34 cellular contexts compared by ENCODE assay signal in the genomic region with DNA sequence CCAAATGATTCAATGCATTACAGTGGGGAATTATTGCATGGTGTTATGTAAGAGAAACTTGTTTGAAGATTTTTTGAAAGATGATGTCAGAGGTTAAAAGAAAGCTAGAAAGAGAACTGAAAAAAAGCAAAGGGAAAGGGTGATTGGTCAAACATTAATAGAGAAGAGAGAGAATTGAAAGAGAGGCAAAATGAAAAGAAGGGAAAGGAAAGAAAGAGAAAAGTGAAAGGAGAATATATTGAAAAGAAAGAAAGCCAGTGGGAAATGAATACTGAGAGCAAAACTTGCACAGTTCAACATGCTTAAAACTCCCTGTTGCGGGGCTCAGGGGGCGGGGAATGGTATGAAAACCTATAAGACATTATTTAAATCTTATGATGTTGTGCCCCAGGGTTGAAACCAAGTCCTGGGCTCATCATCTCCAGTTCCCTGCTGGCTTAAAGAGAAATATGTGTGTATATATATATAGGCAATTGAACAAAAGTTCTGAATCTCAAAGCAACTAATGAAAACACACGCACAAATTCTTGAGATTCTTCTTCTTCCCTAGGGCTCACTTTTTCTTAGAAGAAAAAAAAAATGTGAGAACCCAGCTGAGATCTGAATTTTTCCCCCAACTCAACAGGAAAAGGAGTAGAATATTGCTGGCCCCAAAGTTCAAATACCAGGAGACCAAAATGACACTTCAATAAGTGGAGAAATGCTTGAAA.
DNase-seq lines count a peak whose midpoint lies in the region; ATAC-seq, FAIRE-seq and TF ChIP-seq lines count a peak whose summit lies in the region.
"Had no signal": no experiment of that assay in that cellular context is flagged by ENCODE, and none has a peak within 500 bp of the region (broad histone marks: within the 10 kb centered on the region; RNA-seq: fewer than 3 reads in every experiment).

No MANE protein-coding gene starts in this region.

- H3K4me3 ChIP-seq in CD8-positive, alpha-beta T cell (ENCODE audit: low read depth, low read length), result no peak overlapping the region
- H3K4me3 ChIP-seq in IMR-90 (ENCODE audit: insufficient read depth, low read depth, low read length), result no peak overlapping the region
- H3K4me3 ChIP-seq in H1 (ENCODE audit: extremely low read depth in 1 of 4, insufficient read depth in 2 of 4, low read depth in 3 of 4, low read length in 4 of 4), result 0 out of 8 replicates have a peak overlapping the region, but pooled peaks of 1 of the 4 experiments have one; percentile 6
- no peak overlapping the region for H3K4me3 ChIP-seq in neural progenitor cell
- H3K4me3 ChIP-seq in GM23248, result no peak overlapping the region
- H3K4me3 ChIP-seq: colonic mucosa, heart right ventricle, K562, SJCRH30, skin epidermis, thoracic aorta, uterus had no signal

- H3K27me3 ChIP-seq in CD8-positive, alpha-beta T cell (ENCODE audit: insufficient read depth, low read length), result no peaks in the 10 kb centered on the region
- no peaks in the 10 kb centered on the region for H3K27me3 ChIP-seq in IMR-90 (ENCODE audit: control insufficient read depth, insufficient read depth, low read length)
- H3K27me3 ChIP-seq in H1 (replicated peaks in 1 of 4; ENCODE audit: control insufficient read depth in 3 of 4, extremely low read depth in 1 of 4, insufficient read depth in 3 of 4, low read length in 3 of 4), result peaks cover 0 to 1% (median 0%) of the 10 kb centered on the region in 4 experiments; a peak in 1 of 7 replicates
- no peaks in the 10 kb centered on the region for H3K27me3 ChIP-seq in neural progenitor cell
- H3K27me3 ChIP-seq in GM23248 (replicated peaks; ENCODE audit: insufficient read depth), result no peaks in the 10 kb centered on the region
- H3K27me3 ChIP-seq: colonic mucosa, foreskin keratinocyte, heart right ventricle, SJCRH30, uterus had no signal

- no peak overlapping the region for H3K14ac ChIP-seq in IMR-90 (replicated peaks; ENCODE audit: low read depth, low read length)
- H3K14ac ChIP-seq in H1 (ENCODE audit: insufficient read length), result no peak overlapping the region

- H2BK5ac ChIP-seq in IMR-90 (ENCODE audit: low read depth, low read length, poor library complexity, severe bottlenecking), result no peak overlapping the region
- H2BK5ac ChIP-seq in H1 (ENCODE audit: low read depth, low read length), result no peak overlapping the region

- no peak overlapping the region for H2BK12ac ChIP-seq in H1 (ENCODE audit: low read depth, low read length)

- H3K4me1 ChIP-seq in CD8-positive, alpha-beta T cell (ENCODE audit: insufficient read depth, low read length), result no peaks in the 10 kb centered on the region
- H3K4me1 ChIP-seq in IMR-90 (ENCODE audit: control insufficient read depth, insufficient read depth, low read length) (no peaks in the 10 kb centered on the region), H1 (replicated peaks in 1 of 4; ENCODE audit: control insufficient read depth in 3 of 4, insufficient read depth in 4 of 4, low read length in 3 of 4) (peaks cover 1 to 24% (median 12%) of the 10 kb centered on the region in 4 experiments; a peak in 5 of 7 replicates), neural progenitor cell (peaks cover 15% of the 10 kb centered on the region), GM23248 (ENCODE audit: insufficient read depth) (no peaks in the 10 kb centered on the region)
- H3K4me1 ChIP-seq: colonic mucosa, foreskin keratinocyte, heart right ventricle, SJCRH30, uterus had no signal

- TF ChIP-seq RAD21 in IMR-90 (IDR thresholded peaks at IDR 0.05; ENCODE audit: low read length) (no peak), H1 (IDR thresholded peaks at IDR 0.05 in 1 of 2, conservative IDR thresholded peaks at IDR 0.05 in 1 of 2; ENCODE audit: low read depth in 2 of 2, low read length in 2 of 2) (no peak)

- no peaks in the 10 kb centered on the region for H3K36me3 ChIP-seq in CD8-positive, alpha-beta T cell (ENCODE audit: insufficient read depth, low read length)
- H3K36me3 ChIP-seq in IMR-90 (ENCODE audit: control insufficient read depth, insufficient read depth, low read length), result no peaks in the 10 kb centered on the region
- H3K36me3 ChIP-seq in H1 (ENCODE audit: control insufficient read depth in 2 of 4, insufficient read depth in 4 of 4, low read length in 3 of 4), result no peaks in the 10 kb centered on the region
- H3K36me3 ChIP-seq in neural progenitor cell, result no peaks in the 10 kb centered on the region
- no peaks in the 10 kb centered on the region for H3K36me3 ChIP-seq in GM23248 (ENCODE audit: low read depth)
- H3K36me3 ChIP-seq: colonic mucosa, heart right ventricle, SJCRH30, thoracic aorta, uterus had no signal

- H3K9ac ChIP-seq in IMR-90 (ENCODE audit: low read depth, low read length) (no peak overlapping the region), H1 (replicated peaks in 1 of 4; ENCODE audit: extremely low read depth in 1 of 4, low read depth in 3 of 4, low read length in 3 of 4) (no peak overlapping the region), neural progenitor cell (no peak overlapping the region), GM23248 (no peak overlapping the region)

- in situ Hi-C loops in IMR-90 (cut with MboI; ENCODE audit: low sequenced_read_pairs) (no loop called here), GM23248 (cut with MboI) (no loop called here)

- H3K23me2 ChIP-seq in H1 (ENCODE audit: low read depth, low read length), result no peaks in the 10 kb centered on the region

- POLR2A ChIA-PET in CD8-positive, alpha-beta T cell (lab: Charles Lee), result no interaction called here
- POLR2A ChIA-PET in IMR-90 (lab: Charles Lee; ENCODE audit: unreplicated experiment) (no interaction called here), H1 (lab: Charles Lee; ENCODE audit: partially characterized antibody) (no interaction called here)

- H2AK9ac ChIP-seq in IMR-90 (replicated peaks; ENCODE audit: low read depth, low read length, poor library complexity), result no peak overlapping the region

- H3K27me3 Mint-ChIP-seq in CD8-positive, alpha-beta T cell (ENCODE audit: low read depth), result no peaks in the 10 kb centered on the region
- H3K27me3 Mint-ChIP-seq in neural progenitor cell (ENCODE audit: insufficient read depth, low read depth), result no peaks in the 10 kb centered on the region
- H3K27me3 Mint-ChIP-seq: activated naive CD4-positive, alpha-beta T cell treated with anti-CD3 and anti-CD28 coated beads, Interleukin-2, amount 50 U/mL, for 24 hours; CD4-positive, CD25-positive, alpha-beta regulatory T cell; naive B cell; stimulated activated naive CD8-positive, alpha-beta T cell treated with anti-CD3 and anti-CD28 coated beads, Interleukin-15, Interleukin-2, amounts not matched to agents 100 ng/mL and 50 ng/mL, for 24 hours had no signal

- no peak overlapping the region for H2AK5ac ChIP-seq in IMR-90 (ENCODE audit: low read depth, low read length)
- H2AK5ac ChIP-seq in H1 (ENCODE audit: low read depth, low read length), result no peak overlapping the region

- H3F3A ChIP-seq in neural progenitor cell (ENCODE audit: low read depth) (no peaks in the 10 kb centered on the region), GM23248 (ENCODE audit: insufficient read depth) (no peaks in the 10 kb centered on the region)

- H3K4ac ChIP-seq in IMR-90 (ENCODE audit: low read depth, low read length) (no peak overlapping the region), H1 (replicated peaks; ENCODE audit: insufficient read length, low read depth, low read length) (no peak overlapping the region)

- H2BK120ac ChIP-seq in IMR-90 (ENCODE audit: low read depth, low read length), result no peak overlapping the region
- H2BK120ac ChIP-seq in H1 (replicated peaks; ENCODE audit: low read depth, low read length), result no peak overlapping the region

- H4K5ac ChIP-seq in IMR-90 (ENCODE audit: low read depth, low read length) (no peak overlapping the region), H1 (ENCODE audit: insufficient read length, low read depth, low read length) (no peak overlapping the region)

- no peaks in the 10 kb centered on the region for H3K9me1 ChIP-seq in IMR-90 (ENCODE audit: insufficient read depth, low read length)

- no peak overlapping the region for H3K4me3 Mint-ChIP-seq in CD8-positive, alpha-beta T cell
- H3K4me3 Mint-ChIP-seq in neural progenitor cell, result no peak overlapping the region
- H3K4me3 Mint-ChIP-seq: activated naive CD4-positive, alpha-beta T cell treated with anti-CD3 and anti-CD28 coated beads, Interleukin-2, amount 50 U/mL, for 24 hours; CD4-positive, CD25-positive, alpha-beta regulatory T cell; naive B cell; stimulated activated naive CD8-positive, alpha-beta T cell treated with anti-CD3 and anti-CD28 coated beads, Interleukin-15, Interleukin-2, amounts not matched to agents 100 ng/mL and 50 ng/mL, for 24 hours had no signal

- no peak overlapping the region for H2AFZ ChIP-seq in IMR-90 (replicated peaks; ENCODE audit: low read length, poor library complexity)
- no peak overlapping the region for H2AFZ ChIP-seq in H1 (ENCODE audit: low read length)
- H2AFZ ChIP-seq in neural progenitor cell (replicated peaks), result no peak overlapping the region
- H2AFZ ChIP-seq in GM23248, result no peak overlapping the region

- no peak overlapping the region for H4K91ac ChIP-seq in IMR-90 (ENCODE audit: insufficient read depth, low read depth, low read length)
- H4K91ac ChIP-seq in H1 (replicated peaks; ENCODE audit: insufficient read length, low read length), result no peak overlapping the region

- H3K27ac Mint-ChIP-seq in CD8-positive, alpha-beta T cell, result no peak overlapping the region
- H3K27ac Mint-ChIP-seq in neural progenitor cell, result peak overlapping the region; percentile 12
- H3K27ac Mint-ChIP-seq: activated naive CD4-positive, alpha-beta T cell treated with anti-CD3 and anti-CD28 coated beads, Interleukin-2, amount 50 U/mL, for 24 hours; naive B cell; stimulated activated naive CD8-positive, alpha-beta T cell treated with anti-CD3 and anti-CD28 coated beads, Interleukin-15, Interleukin-2, amounts not matched to agents 100 ng/mL and 50 ng/mL, for 24 hours had no signal

- TF ChIP-seq EP300 in H1 (IDR thresholded peaks at IDR 0.05; ENCODE audit: borderline replicate concordance in 1 of 2, low read depth in 2 of 2, low read length in 2 of 2), result no peak

- H3K56ac ChIP-seq in IMR-90 (ENCODE audit: extremely low read depth, insufficient read depth, low read length) (no peak overlapping the region), H1 (replicated peaks; ENCODE audit: insufficient read length, low read depth, low read length) (no peak overlapping the region)

- intact Hi-C loops in CD8-positive, alpha-beta T cell (cut with DNase I, micrococcal nuclease), result no loop called here
- intact Hi-C loops in IMR-90 (cut with micrococcal nuclease), result no loop called here

- no peak for FAIRE-seq in H1 (lab: Jason Lieb, UNC)
- FAIRE-seq: A204.1, K562 had no signal

- H3K23ac ChIP-seq in IMR-90 (ENCODE audit: low read depth, low read length) (no peak overlapping the region), H1 (ENCODE audit: insufficient read length) (no peak overlapping the region)

- H3K4me1 Mint-ChIP-seq in CD8-positive, alpha-beta T cell (ENCODE audit: low read depth), result no peaks in the 10 kb centered on the region
- peaks cover 28% of the 10 kb centered on the region for H3K4me1 Mint-ChIP-seq in neural progenitor cell
- H3K4me1 Mint-ChIP-seq: activated naive CD4-positive, alpha-beta T cell treated with anti-CD3 and anti-CD28 coated beads, Interleukin-2, amount 50 U/mL, for 24 hours; CD4-positive, CD25-positive, alpha-beta regulatory T cell; naive B cell had no signal

- no peaks in the 10 kb centered on the region for H3K9me3 ChIP-seq in CD8-positive, alpha-beta T cell (ENCODE audit: low read length)
- H3K9me3 ChIP-seq in IMR-90 (ENCODE audit: control insufficient read depth, insufficient read depth, low read length) (no peaks in the 10 kb centered on the region), H1 (ENCODE audit: insufficient read depth in 2 of 2, low read depth in 1 of 2, low read length in 1 of 2) (no peaks in the 10 kb centered on the region), neural progenitor cell (ENCODE audit: low read depth) (no peaks in the 10 kb centered on the region), GM23248 (ENCODE audit: low read depth) (no peaks in the 10 kb centered on the region)
- H3K9me3 ChIP-seq: colonic mucosa, heart right ventricle, SJCRH30, thoracic aorta, uterus had no signal

- dilution Hi-C loops in IMR-90 (cut with HindIII; ENCODE audit: low sequenced_read_pairs, unreplicated experiment), result no loop called here

- H2BK20ac ChIP-seq in IMR-90 (ENCODE audit: low read depth, low read length) (no peak overlapping the region), H1 (ENCODE audit: low read length) (no peak overlapping the region)

- H3K9me3 Mint-ChIP-seq in CD8-positive, alpha-beta T cell, result no peaks in the 10 kb centered on the region
- no peaks in the 10 kb centered on the region for H3K9me3 Mint-ChIP-seq in neural progenitor cell

- H4K20me1 ChIP-seq in IMR-90 (ENCODE audit: insufficient read depth, low read length) (no peaks in the 10 kb centered on the region), H1 (replicated peaks in 1 of 2; ENCODE audit: control insufficient read depth in 1 of 2, insufficient read depth in 2 of 2, low read length in 2 of 2) (no peaks in the 10 kb centered on the region), neural progenitor cell (ENCODE audit: low read depth) (no peaks in the 10 kb centered on the region), GM23248 (ENCODE audit: insufficient read depth) (no peaks in the 10 kb centered on the region)

- H3K18ac ChIP-seq in IMR-90 (ENCODE audit: low read depth, low read length) (no peak overlapping the region), H1 (ENCODE audit: extremely low read depth, low read length) (no peak overlapping the region)

- CTCF ChIA-PET in CD8-positive, alpha-beta T cell (lab: Charles Lee), result no interaction called here
- CTCF ChIA-PET in IMR-90 (lab: Yijun Ruan, JAX) (interaction anchor here (1.4 kb wide), 1 partner anchor 14 kb away, joined by 4 read pairs; no protein-coding TSS in a partner anchor), H1 (lab: Charles Lee; ENCODE audit: partially characterized antibody) (interaction anchor here (0.6 to 0.7 kb wide), 2 partner anchors 24 to 1699 kb away, joined by 3 read pairs; no protein-coding TSS in a partner anchor)

- H3K79me1 ChIP-seq in IMR-90 (ENCODE audit: low read depth in 1 of 2, low read length in 2 of 2), result no peaks in the 10 kb centered on the region
- H3K79me1 ChIP-seq in H1 (ENCODE audit: low read depth, low read length), result no peaks in the 10 kb centered on the region

- no peak overlapping the region; the same call in 1 of the 2 replicates for H3K4me2 ChIP-seq in IMR-90 (ENCODE audit: low read depth, low read length)
- 0 out of 4 replicates have a peak overlapping the region, but pooled peaks have one; percentile 6 to 27 for H3K4me2 ChIP-seq in H1 (ENCODE audit: insufficient read depth in 1 of 2, low read depth in 2 of 2, low read length in 2 of 2)
- no peak overlapping the region for H3K4me2 ChIP-seq in neural progenitor cell
- H3K4me2 ChIP-seq in GM23248 (ENCODE audit: unreplicated experiment), result no peak overlapping the region

- peak; percentile 16 for TF ChIP-seq CTCF in CD8-positive, alpha-beta T cell (IDR thresholded peaks at IDR 0.05)
- no peak for TF ChIP-seq CTCF in IMR-90 (conservative IDR thresholded peaks at IDR 0.05; ENCODE audit: low read depth, low read length)
- no peak for TF ChIP-seq CTCF in H1 (IDR thresholded peaks at IDR 0.05; ENCODE audit: control extremely low read depth in 1 of 3, insufficient read depth in 1 of 3, low read depth in 1 of 3, low read length in 3 of 3)
- TF ChIP-seq CTCF in neural progenitor cell (IDR thresholded peaks at IDR 0.05), result no peak

- H4K8ac ChIP-seq in IMR-90 (ENCODE audit: low read depth in 2 of 2, low read length in 2 of 2) (no peak overlapping the region), H1 (ENCODE audit: extremely low read depth, insufficient read depth, low read length) (no peak overlapping the region)

- H3K27ac ChIP-seq in CD8-positive, alpha-beta T cell (ENCODE audit: low read depth, low read length), result no peak overlapping the region
- H3K27ac ChIP-seq in IMR-90 (ENCODE audit: insufficient read depth, low read length), result no peak overlapping the region; the same call in 1 of the 2 replicates
- H3K27ac ChIP-seq in H1 (ENCODE audit: low read depth, low read length), result no peak overlapping the region
- no peak overlapping the region for H3K27ac ChIP-seq in neural progenitor cell
- H3K27ac ChIP-seq in GM23248, result no peak overlapping the region
- H3K27ac ChIP-seq: colonic mucosa, foreskin keratinocyte, heart right ventricle, SJCRH30, skin epidermis, thoracic aorta, uterus, VCaP had no signal

- TF ChIP-seq POLR2A in IMR-90 (IDR thresholded peaks at IDR 0.05; ENCODE audit: low read depth, low read length), result no peak
- no peak for TF ChIP-seq POLR2A in H1 (IDR thresholded peaks at IDR 0.05; ENCODE audit: control extremely low read depth in 1 of 2, low read depth in 2 of 2, low read length in 2 of 2)

- H2BK15ac ChIP-seq in IMR-90 (ENCODE audit: low read depth, low read length) (no peak overlapping the region), H1 (ENCODE audit: low read length) (no peak overlapping the region)

- no peaks in the 10 kb centered on the region for H3K9me2 ChIP-seq in GM23248 (ENCODE audit: insufficient read depth)

- H3K79me2 ChIP-seq in H1 (ENCODE audit: control insufficient read depth in 1 of 2, insufficient read depth in 2 of 2, low read length in 2 of 2) (no peaks in the 10 kb centered on the region), neural progenitor cell (ENCODE audit: low read depth) (no peaks in the 10 kb centered on the region), GM23248 (ENCODE audit: insufficient read depth) (no peaks in the 10 kb centered on the region)

- BruUV-seq in IMR-90 (replicated peaks; lab: Mats Ljungman, UMichigan), result no TSS peak

- no CpG with 5 or more reads among the region's 3 CpGs for WGBS in IMR-90 (ENCODE audit: extremely low coverage in 2 of 2, insufficient read length in 1 of 2), 2 experiments
- WGBS in H1 (ENCODE audit: extremely low coverage in 1 of 2, insufficient coverage in 1 of 2, insufficient read length in 1 of 2, insufficient replicate concordance in 2 of 2, low coverage in 1 of 2, low lambda C conversion rate in 2 of 2, missing lambda C conversion rate in 1 of 2), 2 experiments, result 56% methylated on average over 3 of the region's 3 CpGs; no CpG with 5 or more reads in 1 of the 2 experiments
- 92 to 99% methylated on average over 3 of the region's 3 CpGs for WGBS in GM23248 (ENCODE audit: low coverage in 1 of 2, low lambda C conversion rate in 2 of 2, missing lambda C conversion rate in 2 of 2), 2 experiments

- no peak for ATAC-seq in CD8-positive, alpha-beta T cell
- ATAC-seq in IMR-90 (ENCODE audit: low read depth) (peak; percentile 46), GM18861 (IDR thresholded peaks at IDR 0.05; ENCODE audit: unreplicated experiment) (no peak)
- ATAC-seq: foreskin keratinocyte, heart right ventricle, K562 had no signal

- no peak for DNase-seq in CD8-positive, alpha-beta T cell
- DNase-seq in IMR-90, result peak; percentile 4
- no peak for DNase-seq in H1 (ENCODE audit: low read depth in 1 of 2, low spot score in 2 of 2)
- no peak for DNase-seq in neural progenitor cell (ENCODE audit: low spot score)
- DNase-seq in GM23248, result no peak
- no peak for DNase-seq in epidermal melanocyte (ENCODE audit: insufficient read length, low spot score)
- DNase-seq in GM03348 (ENCODE audit: low spot score), result no peak
- DNase-seq: activated CD4-positive, alpha-beta T cell treated with anti-CD3 and anti-CD28 coated beads for 4 hours; AML-193; amniotic stem cell; CD4-positive, CD25-positive, alpha-beta regulatory T cell; colonic mucosa; DMS153; effector CD8-positive, alpha-beta T cell; foreskin keratinocyte; heart right ventricle; midbrain; naive B cell; NCI-H1092; NCI-H1694 treated with DMSO at 0.1 percent for 48 hours; NCI-H446 treated with DMSO at 0.1 percent for 48 hours; NCI-H82; RPMI8226; SJCRH30; T1000; uterus had no signal

- H3K36me3 Mint-ChIP-seq in CD8-positive, alpha-beta T cell, result no peaks in the 10 kb centered on the region
- H3K36me3 Mint-ChIP-seq in neural progenitor cell, result no peaks in the 10 kb centered on the region
- H3K36me3 Mint-ChIP-seq: activated naive CD4-positive, alpha-beta T cell treated with anti-CD3 and anti-CD28 coated beads, Interleukin-2, amount 50 U/mL, for 24 hours; CD4-positive, CD25-positive, alpha-beta regulatory T cell; naive B cell had no signal

Comparison
In these comparisons a context has a peak if more than half of its experiments do, and no peak if none do; other contexts are left out.
1. H3K4me2 ChIP-seq: peak in H1 (2 of 2); none in IMR-90 (single experiment), neural progenitor cell (single experiment) and GM23248 (single experiment).